8 cellular contexts compared by ENCODE assay signal in genomic region chr17:78140169-78141051, GRCh38. TPM values are rescaled to one million over a fixed set of nuclear protein-coding genes. Genes with fewer than 3 reads are reported as not detected.
DNase-seq lines count a peak whose midpoint lies in the region; ATAC-seq and TF ChIP-seq lines count a peak whose summit lies in the region.

No MANE protein-coding gene starts in this region.

- 26 to 27% methylated on average over 42 to 58 of the region's 58 CpGs for WGBS in esophagus, 2 donors

- H3K4me1 ChIP-seq in NT2/D1 (ENCODE audit: insufficient read depth, insufficient read length) (peaks cover 27% of the 10 kb centered on the region), esophagus (ENCODE audit: control insufficient read depth in 2 of 2, insufficient read depth in 2 of 2, low read length in 1 of 2) (peaks cover 5 to 27% of the 10 kb centered on the region in 2 donors), neural progenitor cell (no peaks in the 10 kb centered on the region), thoracic aorta (ENCODE audit: control insufficient read depth in 1 of 2, low read depth in 2 of 2) (peaks cover 15 to 18% of the 10 kb centered on the region in 2 donors)

- no peaks in the 10 kb centered on the region for H3K79me2 ChIP-seq in neural progenitor cell (ENCODE audit: low read depth)

- no peak overlapping the region for H2AFZ ChIP-seq in neural progenitor cell (replicated peaks)

- peak; percentile 62 for ATAC-seq in GM21367 (IDR thresholded peaks at IDR 0.05; ENCODE audit: unreplicated experiment)
- no peak for ATAC-seq in thoracic aorta (ENCODE audit: insufficient number of reproducible peaks, low FRiP score, low read depth)

- TF ChIP-seq CTCF in HL-60 (IDR thresholded peaks at IDR 0.05; ENCODE audit: insufficient read depth, low read length): no peak
- TF ChIP-seq CTCF in neural progenitor cell (IDR thresholded peaks at IDR 0.05): no peak
- no peak for TF ChIP-seq CTCF in thoracic aorta (IDR thresholded peaks at IDR 0.05)

- H3K36me3 Mint-ChIP-seq in neural progenitor cell: no peaks in the 10 kb centered on the region

- peaks cover 18% of the 10 kb centered on the region for H3K4me1 Mint-ChIP-seq in neural progenitor cell

- peak overlapping the region; percentile 76 for H3K9ac ChIP-seq in NT2/D1 (ENCODE audit: insufficient read length, low read depth)
- no peak overlapping the region for H3K9ac ChIP-seq in neural progenitor cell

- H3K36me3 ChIP-seq in NT2/D1 (ENCODE audit: insufficient read depth, insufficient read length, low read length) (no peaks in the 10 kb centered on the region), esophagus (ENCODE audit: control insufficient read depth in 2 of 2, insufficient read depth in 2 of 2, low read length in 1 of 2) (no peaks in the 10 kb centered on the region), neural progenitor cell (no peaks in the 10 kb centered on the region), thoracic aorta (no peaks in the 10 kb centered on the region)

- H3K27ac ChIP-seq in HL-60 (replicated peaks) (0 out of 2 replicates have a peak overlapping the region, but pooled peaks have one; percentile 3), esophagus (ENCODE audit: low read depth in 2 of 2, low read length in 1 of 2) (peak overlapping the region; percentile 49 to 60), neural progenitor cell (no peak overlapping the region), thoracic aorta (no peak overlapping the region)

- H3K9me3 ChIP-seq in NT2/D1 (ENCODE audit: insufficient read depth, low read length): no peaks in the 10 kb centered on the region
- no peaks in the 10 kb centered on the region for H3K9me3 ChIP-seq in esophagus (ENCODE audit: control insufficient read depth in 2 of 2, insufficient read depth in 1 of 2, low read depth in 1 of 2, low read length in 1 of 2)
- no peaks in the 10 kb centered on the region for H3K9me3 ChIP-seq in neural progenitor cell (ENCODE audit: low read depth)
- H3K9me3 ChIP-seq in thoracic aorta: no peaks in the 10 kb centered on the region

- H3K9me3 Mint-ChIP-seq in neural progenitor cell: no peaks in the 10 kb centered on the region

- peak overlapping the region; percentile 52 for H3K4me2 ChIP-seq in neural progenitor cell

- H3K27me3 Mint-ChIP-seq in neural progenitor cell (ENCODE audit: insufficient read depth, low read depth): peaks cover 9% of the 10 kb centered on the region

- H3K4me3 ChIP-seq in HL-60 (replicated peaks; ENCODE audit: insufficient read depth, low read length): no peak overlapping the region
- H3K4me3 ChIP-seq in NT2/D1 (ENCODE audit: insufficient read length, low read depth): peak overlapping the region; percentile 27
- no peak overlapping the region for H3K4me3 ChIP-seq in esophagus (ENCODE audit: low read depth in 1 of 2, low read length in 2 of 2)
- no peak overlapping the region for H3K4me3 ChIP-seq in neural progenitor cell
- H3K4me3 ChIP-seq in thoracic aorta: no peak overlapping the region

- H3K27me3 ChIP-seq in HL-60 (ENCODE audit: insufficient read depth, poor library complexity, severe bottlenecking): no peaks in the 10 kb centered on the region
- peaks cover 2% of the 10 kb centered on the region for H3K27me3 ChIP-seq in NT2/D1 (ENCODE audit: insufficient read depth, insufficient read length)
- H3K27me3 ChIP-seq in esophagus (ENCODE audit: control insufficient read depth in 1 of 2, insufficient read depth in 2 of 2, low read length in 2 of 2): no peaks in the 10 kb centered on the region
- peaks cover 13% of the 10 kb centered on the region for H3K27me3 ChIP-seq in neural progenitor cell
- H3K27me3 ChIP-seq in thoracic aorta (replicated peaks; ENCODE audit: insufficient read depth): no peaks in the 10 kb centered on the region

- peaks cover 24% of the 10 kb centered on the region for H3F3A ChIP-seq in neural progenitor cell (ENCODE audit: low read depth)

- peak overlapping the region; percentile 57 for H3K4me3 Mint-ChIP-seq in neural progenitor cell

- DNase-seq in DMS 273 (lab: John Stamatoyannopoulos, UW; ENCODE audit: unreplicated experiment) (peak; percentile 93), HL-60 (ENCODE audit: low read depth in 1 of 2, low spot score in 1 of 2) (peak; percentile 97 to 98), NT2/D1 (ENCODE audit: low read depth, low spot score) (peak; percentile 91), neural progenitor cell (ENCODE audit: low spot score) (peak; percentile 98), thoracic aorta (ENCODE audit: low spot score) (peak; percentile 48)
- peak; percentile 98 for DNase-seq in activated CD8-positive, alpha-beta memory T cell treated with anti-CD3 and anti-CD28 coated beads for 24 hours

- H3K27ac Mint-ChIP-seq in neural progenitor cell: no peak overlapping the region

- no peaks in the 10 kb centered on the region for H4K20me1 ChIP-seq in neural progenitor cell (ENCODE audit: low read depth)

RNA-seq across cellular contexts. Expression of gene C17orf99, which starts 5.8 kb away (rescaled TPM):
- polyA plus RNA-seq in esophagus: under 1 TPM; 0.12 to 0.27 TPM
- total RNA-seq in neural progenitor cell (ENCODE audit: low replicate concordance): not detected in 2 replicates
- not detected for total RNA-seq in thoracic aorta

RNA-seq across cellular contexts. Expression of gene TMC8, which starts 9.8 kb away (rescaled TPM):
- 1 to 10 TPM; 2.1 to 6.1 TPM for polyA plus RNA-seq in esophagus
- total RNA-seq in neural progenitor cell (ENCODE audit: low replicate concordance) (0.09 TPM in 1 of 2 replicates, not detected in the other), thoracic aorta (1 to 10 TPM; 5.6 to 9.3 TPM)

RNA-seq across cellular contexts. Expression of gene TMC6, which starts 11.9 kb away (rescaled TPM):
- 10 to 100 TPM; 24.3 to 37.5 TPM for polyA plus RNA-seq in esophagus
- total RNA-seq in neural progenitor cell (ENCODE audit: low replicate concordance) (6.9 and 16.8 TPM in 2 replicates), thoracic aorta (10 to 100 TPM; 22.6 to 44.3 TPM)

RNA-seq across cellular contexts. Expression of gene SYNGR2, which starts 28.0 kb away (rescaled TPM):
- polyA plus RNA-seq in esophagus: 10 to 100 TPM; 52.3 to 96.4 TPM
- total RNA-seq in neural progenitor cell (ENCODE audit: low replicate concordance) (6.2 and 19.8 TPM in 2 replicates), thoracic aorta (100 to 1,000 TPM in 1 of 2 donors, 10 to 100 TPM in 1; 61.7 to 100 TPM)

RNA-seq across cellular contexts. Expression of gene TK1, which starts 46.4 kb away (rescaled TPM):
- 10 to 100 TPM; 16.9 to 37.4 TPM for polyA plus RNA-seq in esophagus
- total RNA-seq in neural progenitor cell (ENCODE audit: low replicate concordance) (27.3 and 61.7 TPM in 2 replicates), thoracic aorta (1 to 10 TPM; 3.3 to 3.5 TPM)

Comparison
In these comparisons a context has a peak if more than half of its experiments do, and no peak if none do; other contexts are left out.
1. DNase-seq: peak in every context shown above with its lines; median percentile 98 in activated CD8-positive, alpha-beta memory T cell treated with anti-CD3 and anti-CD28 coated beads for 24 hours; 98 in neural progenitor cell; 98 in HL-60; 93 in DMS 273; 91 in NT2/D1; 48 in thoracic aorta.
2. H3K27ac ChIP-seq: peak in HL-60 (single experiment) and esophagus (2 of 2); none in neural progenitor cell (single experiment) and thoracic aorta (0 of 2).